32 cellular contexts compared by ENCODE assay signal in genomic region chr3:176941674-176942073, GRCh38.
A peak's percentile ranks its signal among the peaks of the same experiment; 100 is the strongest.
DNase-seq lines count a peak whose midpoint lies in the region; ATAC-seq and TF ChIP-seq lines count a peak whose summit lies in the region.
"Had no signal": no experiment of that assay in that cellular context is flagged by ENCODE, and none has a peak within 500 bp of the region (broad histone marks: within the 10 kb centered on the region; RNA-seq: fewer than 3 reads in every experiment).

No MANE protein-coding gene starts in this region.

- DNase-seq in A673 (ENCODE audit: low spot score) (no peak), LHCN-M2 (ENCODE audit: low read depth) (peak; percentile 27), fibroblast of gingiva (ENCODE audit: low read depth) (peak; percentile 27), skeletal muscle cell (ENCODE audit: low read depth) (peak; percentile 19), WTC11 (ENCODE audit: low spot score) (no peak), amygdala (lab: John Stamatoyannopoulos, UW) (no peak), G401 (ENCODE audit: low spot score) (no peak)
- DNase-seq in effector CD4-positive, alpha-beta T cell, result no peak
- DNase-seq: activated CD4-positive, alpha-beta T cell treated with anti-CD3 and anti-CD28 coated beads for 36 hours; activated effector memory CD4-positive, alpha-beta T cell treated with Interleukin-2 at 50 U/mL for 16 hours; activated T-cell treated with anti-CD3 and anti-CD28 coated beads, Interleukin-2, amount 50 U/mL, for 1 hour; caudate nucleus; CD8-positive, alpha-beta T cell; erythroblast; foreskin keratinocyte; heart left ventricle; islet precursor cell; left ventricle myocardium inferior; NCI-H1417; NCI-H2029 treated with DMSO at 0.1 percent for 48 hours; NCI-H226; NCI-H748 treated with DMSO at 0.1 percent for 48 hours; occipital lobe; psoas muscle; sigmoid colon; stimulated activated CD4-positive, alpha-beta T cell treated with anti-CD3 and anti-CD28 coated beads, Interleukin-15, amount 100 ng/mL, for 24 hours; stimulated activated CD4-positive, alpha-beta T cell treated with anti-CD3 and anti-CD28 coated beads, Interleukin-4, amount 100 ng/mL, for 4 hours; T-helper 9 cell; upper lobe of right lung had no signal

- no peaks in the 10 kb centered on the region for H3K36me3 Mint-ChIP-seq in WTC11
- H3K36me3 Mint-ChIP-seq: activated naive CD4-positive, alpha-beta T cell treated with anti-CD3 and anti-CD28 coated beads, Interleukin-2, amount 50 U/mL, for 72 hours; CD8-positive, alpha-beta T cell had no signal

- no peaks in the 10 kb centered on the region for H3K27me3 ChIP-seq in A673 (replicated peaks; ENCODE audit: insufficient read depth, low read depth, low read length, poor library complexity)
- H3K27me3 ChIP-seq: ascending aorta, foreskin keratinocyte, heart left ventricle, sigmoid colon, upper lobe of right lung had no signal

- in situ Hi-C loops in G401 (cut with HindIII; ENCODE audit: low sequenced_read_pairs), result no loop called here

- H3K9me3 ChIP-seq in A673 (ENCODE audit: low read depth, low read length, poor library complexity, severe bottlenecking), result no peaks in the 10 kb centered on the region
- H3K9me3 ChIP-seq: ascending aorta, heart left ventricle, left ventricle myocardium inferior, psoas muscle, sigmoid colon, upper lobe of right lung had no signal

- H3K4me1 ChIP-seq in A673 (ENCODE audit: insufficient read depth, low read length, poor library complexity, severe bottlenecking), result peaks cover 26% of the 10 kb centered on the region
- H3K4me1 ChIP-seq: foreskin keratinocyte, upper lobe of right lung had no signal

- ATAC-seq in WTC11, result no peak
- ATAC-seq: activated CD4-positive, alpha-beta T cell treated with anti-CD3 and anti-CD28 coated beads for 36 hours; CD8-positive, alpha-beta T cell; foreskin keratinocyte; heart left ventricle; psoas muscle; upper lobe of right lung had no signal

- H3K27ac ChIP-seq in A673 (ENCODE audit: low read depth, low read length, poor library complexity, severe bottlenecking), result no peak overlapping the region
- H3K27ac ChIP-seq: ascending aorta, foreskin keratinocyte, heart left ventricle, KMS-11, left ventricle myocardium inferior, psoas muscle, sigmoid colon, upper lobe of right lung had no signal

- H3K4me3 Mint-ChIP-seq in WTC11, result no peak overlapping the region
- H3K4me3 Mint-ChIP-seq: activated CD4-positive, alpha-beta T cell treated with anti-CD3 and anti-CD28 coated beads for 36 hours; CD8-positive, alpha-beta T cell had no signal

- peaks cover 15% of the 10 kb centered on the region for H3K4me1 Mint-ChIP-seq in WTC11
- H3K4me1 Mint-ChIP-seq: activated CD4-positive, alpha-beta T cell treated with anti-CD3 and anti-CD28 coated beads for 36 hours had no signal

- H3K9me3 Mint-ChIP-seq in WTC11, result peaks cover 5% of the 10 kb centered on the region
- H3K9me3 Mint-ChIP-seq: activated naive CD4-positive, alpha-beta T cell treated with anti-CD3 and anti-CD28 coated beads, Interleukin-2, amount 50 U/mL, for 72 hours; CD8-positive, alpha-beta T cell had no signal

- POLR2A ChIA-PET in A673 (lab: Charles Lee; ENCODE audit: low non-redundant PET) (no interaction called here), WTC11 (lab: Charles Lee) (no interaction called here)

- CTCF ChIA-PET in A673 (lab: Charles Lee), result no interaction called here
- CTCF ChIA-PET in WTC11 (lab: Charles Lee), result interaction anchor here (1.3 kb wide), 1 partner anchor 142 kb away, joined by 4 read pairs; no protein-coding TSS in a partner anchor

- BruUV-seq in A673 (replicated peaks; lab: Mats Ljungman, UMichigan), result TSS peak; percentile 55

- no peak overlapping the region for H3K27ac Mint-ChIP-seq in WTC11
- H3K27ac Mint-ChIP-seq: activated CD4-positive, alpha-beta T cell treated with anti-CD3 and anti-CD28 coated beads for 36 hours; activated naive CD4-positive, alpha-beta T cell treated with anti-CD3 and anti-CD28 coated beads, Interleukin-2, amount 50 U/mL, for 72 hours; CD8-positive, alpha-beta T cell had no signal

- H3K4me3 ChIP-seq in A673 (ENCODE audit: low read depth, low read length, poor library complexity, severe bottlenecking) (no peak overlapping the region), skeletal muscle cell (ENCODE audit: low read depth, low read length) (no peak overlapping the region)
- H3K4me3 ChIP-seq: ascending aorta, heart left ventricle, left ventricle myocardium inferior, psoas muscle, sigmoid colon, upper lobe of right lung had no signal

- H3K36me3 ChIP-seq in A673 (ENCODE audit: insufficient read depth, low read length, poor library complexity, severe bottlenecking), result no peaks in the 10 kb centered on the region
- H3K36me3 ChIP-seq: ascending aorta, heart left ventricle, left ventricle myocardium inferior, sigmoid colon, upper lobe of right lung had no signal

- intact Hi-C loops in A673 (cut with micrococcal nuclease; ENCODE audit: unreplicated experiment), result no loop called here

- H3K27me3 Mint-ChIP-seq in WTC11 (ENCODE audit: low read depth), result no peaks in the 10 kb centered on the region

- no peak for TF ChIP-seq CTCF in A673 (conservative IDR thresholded peaks at IDR 0.05; ENCODE audit: low read depth, low read length)
- no peak for TF ChIP-seq CTCF in WTC11 (IDR thresholded peaks at IDR 0.05)

TF ChIP-seq in WTC11, 78 proteins besides CTCF, POLR2A, EP300 and RAD21:
- TF ChIP-seq ZNF423 (CRISPR knock-in tag; IDR thresholded peaks at IDR 0.05) (no peak), NR3C1 (CRISPR knock-in tag; conservative IDR thresholded peaks at IDR 0.05; ENCODE audit: low read depth) (no peak), STAT6 (CRISPR knock-in tag; conservative IDR thresholded peaks at IDR 0.05; ENCODE audit: low read depth) (no peak), ERG (CRISPR knock-in tag; IDR thresholded peaks at IDR 0.05) (no peak)
- TF ChIP-seq, protein P1, sequence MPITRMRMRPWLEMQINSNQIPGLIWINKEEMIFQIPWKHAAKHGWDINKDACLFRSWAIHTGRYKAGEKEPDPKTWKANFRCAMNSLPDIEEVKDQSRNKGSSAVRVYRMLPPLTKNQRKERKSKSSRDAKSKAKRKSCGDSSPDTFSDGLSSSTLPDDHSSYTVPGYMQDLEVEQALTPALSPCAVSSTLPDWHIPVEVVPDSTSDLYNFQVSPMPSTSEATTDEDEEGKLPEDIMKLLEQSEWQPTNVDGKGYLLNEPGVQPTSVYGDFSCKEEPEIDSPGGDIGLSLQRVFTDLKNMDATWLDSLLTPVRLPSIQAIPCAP (CRISPR knock-in tag; IDR thresholded peaks at IDR 0.05), result no peak
- TF ChIP-seq, protein P2, sequence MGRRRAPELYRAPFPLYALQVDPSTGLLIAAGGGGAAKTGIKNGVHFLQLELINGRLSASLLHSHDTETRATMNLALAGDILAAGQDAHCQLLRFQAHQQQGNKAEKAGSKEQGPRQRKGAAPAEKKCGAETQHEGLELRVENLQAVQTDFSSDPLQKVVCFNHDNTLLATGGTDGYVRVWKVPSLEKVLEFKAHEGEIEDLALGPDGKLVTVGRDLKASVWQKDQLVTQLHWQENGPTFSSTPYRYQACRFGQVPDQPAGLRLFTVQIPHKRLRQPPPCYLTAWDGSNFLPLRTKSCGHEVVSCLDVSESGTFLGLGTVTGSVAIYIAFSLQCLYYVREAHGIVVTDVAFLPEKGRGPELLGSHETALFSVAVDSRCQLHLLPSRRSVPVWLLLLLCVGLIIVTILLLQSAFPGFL (CRISPR knock-in tag; IDR thresholded peaks at IDR 0.05; ENCODE audit: borderline replicate concordance), result no peak
TF ChIP-seq in WTC11: peak in this region for 0.

Comparison
In these comparisons a context has a peak if more than half of its experiments do, and no peak if none do; other contexts are left out.
1. DNase-seq: peak in LHCN-M2 (single experiment), fibroblast of gingiva (single experiment) and skeletal muscle cell (single experiment); none in A673 (single experiment), effector CD4-positive, alpha-beta T cell (single experiment), WTC11 (single experiment), amygdala (0 of 56) and G401 (single experiment).